14 cellular contexts compared by ENCODE assay signal in the genomic region with DNA sequence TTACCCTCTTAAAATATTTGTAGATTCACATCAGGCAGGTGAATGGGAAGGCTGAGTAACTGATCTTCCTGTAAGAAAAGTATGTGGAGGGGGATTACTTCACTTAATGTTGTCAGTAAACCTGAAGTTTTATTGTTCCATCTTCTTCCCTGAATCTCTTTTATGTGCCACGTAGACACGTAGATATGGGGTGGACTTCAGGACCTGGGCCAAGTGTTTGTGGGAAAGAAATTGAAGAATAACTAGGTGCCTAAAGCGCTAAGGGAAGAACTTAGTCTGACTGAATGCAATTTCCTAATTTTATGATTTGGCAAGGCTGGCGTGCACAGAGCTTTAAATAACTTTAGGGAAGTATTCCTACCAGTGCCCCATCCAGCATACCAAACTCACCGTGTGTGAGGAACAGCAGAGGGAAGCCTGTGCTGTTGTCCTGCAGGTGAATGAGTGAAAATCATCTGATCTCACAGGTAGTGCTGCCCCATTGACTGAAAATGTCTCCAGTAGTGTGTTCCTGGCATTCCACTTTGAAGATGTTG.
A peak's percentile ranks its signal among the peaks of the same experiment; 100 is the strongest.
DNase-seq lines count a peak whose midpoint lies in the region; ATAC-seq and TF ChIP-seq lines count a peak whose summit lies in the region.
"Had no signal": no experiment of that assay in that cellular context is flagged by ENCODE, and none has a peak within 500 bp of the region (broad histone marks: within the 10 kb centered on the region; RNA-seq: fewer than 3 reads in every experiment).

No MANE protein-coding gene starts in this region.

- DNase-seq in Ammon's horn (ENCODE audit: low spot score) (peak; percentile 10), KBM-7 (peak; percentile 38), SKM-1 (lab: John Stamatoyannopoulos, UW; ENCODE audit: unreplicated experiment) (peak; percentile 63), mucosa of descending colon (no peak), left lobe of liver (ENCODE audit: low spot score) (no peak), SHP77 treated with DMSO at 0.1 percent for 48 hours (lab: John Stamatoyannopoulos, UW) (no peak), HT-29 (ENCODE audit: low spot score) (no peak)
- DNase-seq: DMS153, MG63, NCI-H1436, NCI-H2029 treated with DMSO at 0.1 percent for 48 hours, NCI-H510A treated with DMSO at 0.1 percent for 48 hours, SK-N-SH had no signal

- ATAC-seq in mucosa of descending colon: peak; percentile 11
- no peak for ATAC-seq in left lobe of liver

- TF ChIP-seq CTCF in mucosa of descending colon (IDR thresholded peaks at IDR 0.05): no peak

- H3K4me3 ChIP-seq in mucosa of descending colon: no peak overlapping the region
- H3K4me3 ChIP-seq: BLaER1 treated with 17β-estradiol and CSF1 and Interleukin-3, amounts not matched to agents 10 nM and 100 nM; MG63 had no signal

- no peaks in the 10 kb centered on the region for H3K4me1 ChIP-seq in mucosa of descending colon (ENCODE audit: low read depth)

- no peaks in the 10 kb centered on the region for H3K9me3 ChIP-seq in mucosa of descending colon
- H3K9me3 ChIP-seq: BLaER1 treated with 17β-estradiol and CSF1 and Interleukin-3, amounts not matched to agents 10 nM and 100 nM; MG63; SK-N-SH had no signal

- intact Hi-C loops in mucosa of descending colon (cut with DNase I, micrococcal nuclease): no loop called here

- in situ Hi-C loops in KBM-7 (cut with MboI; ENCODE audit: low pct_unique_long_range_greater_than_20kb, low sequenced_read_pairs): no loop called here

- no peaks in the 10 kb centered on the region for H3K36me3 ChIP-seq in mucosa of descending colon (ENCODE audit: low read depth)
- H3K36me3 ChIP-seq: MG63 had no signal

Comparison
In these comparisons a context has a peak if more than half of its experiments do, and no peak if none do; other contexts are left out.
1. DNase-seq: peak in Ammon's horn (single experiment), KBM-7 (single experiment) and SKM-1 (single experiment); none in mucosa of descending colon (0 of 3), left lobe of liver (single experiment), SHP77 treated with DMSO at 0.1 percent for 48 hours (single experiment) and HT-29 (single experiment).